In the genomic region with DNA sequence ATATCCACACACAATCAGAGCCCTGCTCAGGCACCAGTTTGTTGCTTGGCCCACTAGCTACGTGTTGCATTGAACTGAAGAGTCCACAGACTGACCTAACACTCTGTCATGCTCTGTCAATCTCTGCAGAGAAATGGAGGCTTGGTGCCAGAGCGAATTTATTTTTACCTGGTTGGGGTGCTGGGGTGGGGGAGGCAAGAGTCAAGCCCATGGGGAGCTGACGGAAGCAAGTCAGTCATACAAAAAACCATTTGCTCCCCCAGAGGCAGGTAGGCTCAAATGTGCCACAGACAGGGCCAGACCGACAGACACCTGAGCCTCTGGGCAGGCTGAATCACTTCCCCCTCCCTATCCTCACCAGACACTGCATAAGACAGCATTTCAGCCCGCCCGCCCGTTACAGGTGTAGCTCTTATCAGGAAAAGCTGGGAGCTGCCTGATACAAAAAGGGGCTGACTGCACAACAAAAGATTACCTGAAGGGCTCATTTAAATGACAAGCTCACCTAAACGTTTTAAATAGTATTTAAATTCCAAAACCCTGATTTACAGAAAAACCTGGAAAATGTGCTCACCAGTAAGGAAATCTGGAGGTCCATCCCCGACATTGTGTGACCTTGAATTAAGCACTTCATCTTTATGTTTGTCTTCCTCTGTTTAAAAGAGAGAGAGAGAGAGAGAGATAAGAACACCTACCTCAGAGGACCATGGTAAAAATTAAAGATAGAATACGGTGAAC, we compare ENCODE assay signal across 8 cellular contexts. TPM values are rescaled to one million over a fixed set of nuclear protein-coding genes. Genes with fewer than 3 reads are reported as not detected.
DNase-seq lines count a peak whose midpoint lies in the region; ATAC-seq and TF ChIP-seq lines count a peak whose summit lies in the region.

No MANE protein-coding gene starts in this region.

- H3K36me3 Mint-ChIP-seq in activated CD4-positive, alpha-beta memory T cell treated with anti-CD3 and anti-CD28 coated beads for 36 hours = peaks cover 56% of the 10 kb centered on the region
- H3K36me3 Mint-ChIP-seq in effector memory CD8-positive, alpha-beta T cell (ENCODE audit: insufficient read depth) = peaks cover 80% of the 10 kb centered on the region
- peaks cover 12 to 57% (median 36%) of the 10 kb centered on the region in 3 donors for H3K36me3 Mint-ChIP-seq in naive thymus-derived CD8-positive, alpha-beta T cell

- H3K36me3 ChIP-seq in thoracic aorta = peaks cover 7% of the 10 kb centered on the region

- H3K4me1 Mint-ChIP-seq in activated CD4-positive, alpha-beta memory T cell treated with anti-CD3 and anti-CD28 coated beads for 36 hours (ENCODE audit: low read depth) = peaks cover 44% of the 10 kb centered on the region
- H3K4me1 Mint-ChIP-seq in effector memory CD8-positive, alpha-beta T cell (ENCODE audit: low read depth in 2 of 2) = peaks cover 39 to 48% of the 10 kb centered on the region in 2 donors
- H3K4me1 Mint-ChIP-seq in naive thymus-derived CD8-positive, alpha-beta T cell = peaks cover 25 to 66% (median 54%) of the 10 kb centered on the region in 4 donors

- ATAC-seq in effector memory CD8-positive, alpha-beta T cell (replicated peaks) = peak; percentile 23
- peak; percentile 14 to 31 for ATAC-seq in naive thymus-derived CD8-positive, alpha-beta T cell
- ATAC-seq in thoracic aorta (ENCODE audit: insufficient number of reproducible peaks, low FRiP score, low read depth) (no peak), GM19467 (IDR thresholded peaks at IDR 0.05; ENCODE audit: unreplicated experiment) (no peak), GM18867 (IDR thresholded peaks at IDR 0.05; ENCODE audit: unreplicated experiment) (no peak)

- POLR2A ChIA-PET in activated CD4-positive, alpha-beta memory T cell treated with anti-CD3 and anti-CD28 coated beads for 36 hours (lab: Charles Lee) = interaction anchor here (1.0 to 9.6 kb wide), 14 partner anchors 9 to 208 kb away, joined by 3 to 135 read pairs (median 8); a partner anchor contains a TSS
- POLR2A ChIA-PET in naive thymus-derived CD8-positive, alpha-beta T cell (lab: Charles Lee) = interaction anchor here (0.6 to 21.0 kb wide), 23 partner anchors 10 to 442 kb away, joined by 3 to 1727 read pairs (median 7); a partner anchor contains a TSS

- peak overlapping the region; percentile 97 for H3K4me3 Mint-ChIP-seq in activated CD4-positive, alpha-beta memory T cell treated with anti-CD3 and anti-CD28 coated beads for 36 hours
- H3K4me3 Mint-ChIP-seq in effector memory CD8-positive, alpha-beta T cell = peak overlapping the region; percentile 96
- H3K4me3 Mint-ChIP-seq in naive thymus-derived CD8-positive, alpha-beta T cell = peak overlapping the region; percentile 88 to 99 (median 96)

- H3K27me3 ChIP-seq in thoracic aorta (replicated peaks; ENCODE audit: insufficient read depth) = no peaks in the 10 kb centered on the region

- no peaks in the 10 kb centered on the region for H3K9me3 Mint-ChIP-seq in activated CD4-positive, alpha-beta memory T cell treated with anti-CD3 and anti-CD28 coated beads for 36 hours
- H3K9me3 Mint-ChIP-seq in effector memory CD8-positive, alpha-beta T cell = no peaks in the 10 kb centered on the region
- peaks cover 0 to 4% (median 0%) of the 10 kb centered on the region in 9 donors for H3K9me3 Mint-ChIP-seq in naive thymus-derived CD8-positive, alpha-beta T cell

- H3K27me3 Mint-ChIP-seq in activated CD4-positive, alpha-beta memory T cell treated with anti-CD3 and anti-CD28 coated beads for 36 hours = peaks cover 3% of the 10 kb centered on the region
- H3K27me3 Mint-ChIP-seq in effector memory CD8-positive, alpha-beta T cell = no peaks in the 10 kb centered on the region
- H3K27me3 Mint-ChIP-seq in naive thymus-derived CD8-positive, alpha-beta T cell = peaks cover 0 to 4% (median 0%) of the 10 kb centered on the region in 5 donors

- peak overlapping the region; percentile 91 for H3K4me3 ChIP-seq in thoracic aorta

- H3K9me3 ChIP-seq in thoracic aorta = no peaks in the 10 kb centered on the region

- CTCF ChIA-PET in activated CD4-positive, alpha-beta memory T cell treated with anti-CD3 and anti-CD28 coated beads for 36 hours (lab: Charles Lee) = interaction anchor here (0.6 to 9.0 kb wide), 13 partner anchors 9 to 208 kb away, joined by 3 to 78 read pairs (median 5); a partner anchor contains a TSS

- peaks cover 31 to 51% of the 10 kb centered on the region in 2 donors for H3K4me1 ChIP-seq in thoracic aorta (ENCODE audit: control insufficient read depth in 1 of 2, low read depth in 2 of 2)

- H3K27ac ChIP-seq in thoracic aorta = peak overlapping the region; percentile 97 to 100

- intact Hi-C loops in activated CD4-positive, alpha-beta memory T cell treated with anti-CD3 and anti-CD28 coated beads for 36 hours (cut with micrococcal nuclease) = loop anchor here (1.0 to 10.0 kb wide), 4 partner anchors 24 to 700 kb away; a partner anchor contains a TSS

- peak overlapping the region; percentile 100 for H3K27ac Mint-ChIP-seq in activated CD4-positive, alpha-beta memory T cell treated with anti-CD3 and anti-CD28 coated beads for 36 hours
- H3K27ac Mint-ChIP-seq in effector memory CD8-positive, alpha-beta T cell = peak overlapping the region; percentile 100
- H3K27ac Mint-ChIP-seq in naive thymus-derived CD8-positive, alpha-beta T cell = peak overlapping the region; percentile 99 to 100 (median 100)

- peak; percentile 73 for DNase-seq in DMS153 (lab: John Stamatoyannopoulos, UW)
- DNase-seq in NCI-H1417 treated with DMSO at 0.1 percent for 48 hours (lab: John Stamatoyannopoulos, UW) = peak; percentile 51
- DNase-seq in activated CD4-positive, alpha-beta memory T cell treated with anti-CD3 and anti-CD28 coated beads for 36 hours = peak; percentile 79
- peak in 2 of 3 experiments; percentile 37 to 38 for DNase-seq in effector memory CD8-positive, alpha-beta T cell
- peak in 9 of 10 donors; percentile 44 to 83 (median 60) for DNase-seq in naive thymus-derived CD8-positive, alpha-beta T cell
- no peak for DNase-seq in thoracic aorta (ENCODE audit: low spot score)

- TF ChIP-seq CTCF in thoracic aorta (IDR thresholded peaks at IDR 0.05) = no peak

RNA-seq across cellular contexts. Expression of a gene that starts 2.1 kb away (rescaled TPM):
- 100 to 1,000 TPM; 444 to 449 TPM for total RNA-seq in activated CD4-positive, alpha-beta memory T cell treated with anti-CD3 and anti-CD28 coated beads for 36 hours
- total RNA-seq in naive thymus-derived CD8-positive, alpha-beta T cell = 100 to 1,000 TPM; 386 to 393 TPM
- 100 to 1,000 TPM; 159 to 218 (median 195) TPM for polyA plus RNA-seq in naive thymus-derived CD8-positive, alpha-beta T cell
- total RNA-seq in thoracic aorta = 100 to 1,000 TPM; 153 to 235 TPM

Comparison
In these comparisons a context has a peak if more than half of its experiments do, and no peak if none do; other contexts are left out.
1. ATAC-seq: peak in effector memory CD8-positive, alpha-beta T cell (single experiment) and naive thymus-derived CD8-positive, alpha-beta T cell (2 of 2); none in thoracic aorta (single experiment), GM19467 (single experiment) and GM18867 (single experiment).
2. Peak in every context shown above with its lines, with median percentiles within 50 percentile points of each other: H3K27ac Mint-ChIP-seq and H3K4me3 Mint-ChIP-seq.